8 cellular contexts compared by ENCODE assay signal in the genomic region with DNA sequence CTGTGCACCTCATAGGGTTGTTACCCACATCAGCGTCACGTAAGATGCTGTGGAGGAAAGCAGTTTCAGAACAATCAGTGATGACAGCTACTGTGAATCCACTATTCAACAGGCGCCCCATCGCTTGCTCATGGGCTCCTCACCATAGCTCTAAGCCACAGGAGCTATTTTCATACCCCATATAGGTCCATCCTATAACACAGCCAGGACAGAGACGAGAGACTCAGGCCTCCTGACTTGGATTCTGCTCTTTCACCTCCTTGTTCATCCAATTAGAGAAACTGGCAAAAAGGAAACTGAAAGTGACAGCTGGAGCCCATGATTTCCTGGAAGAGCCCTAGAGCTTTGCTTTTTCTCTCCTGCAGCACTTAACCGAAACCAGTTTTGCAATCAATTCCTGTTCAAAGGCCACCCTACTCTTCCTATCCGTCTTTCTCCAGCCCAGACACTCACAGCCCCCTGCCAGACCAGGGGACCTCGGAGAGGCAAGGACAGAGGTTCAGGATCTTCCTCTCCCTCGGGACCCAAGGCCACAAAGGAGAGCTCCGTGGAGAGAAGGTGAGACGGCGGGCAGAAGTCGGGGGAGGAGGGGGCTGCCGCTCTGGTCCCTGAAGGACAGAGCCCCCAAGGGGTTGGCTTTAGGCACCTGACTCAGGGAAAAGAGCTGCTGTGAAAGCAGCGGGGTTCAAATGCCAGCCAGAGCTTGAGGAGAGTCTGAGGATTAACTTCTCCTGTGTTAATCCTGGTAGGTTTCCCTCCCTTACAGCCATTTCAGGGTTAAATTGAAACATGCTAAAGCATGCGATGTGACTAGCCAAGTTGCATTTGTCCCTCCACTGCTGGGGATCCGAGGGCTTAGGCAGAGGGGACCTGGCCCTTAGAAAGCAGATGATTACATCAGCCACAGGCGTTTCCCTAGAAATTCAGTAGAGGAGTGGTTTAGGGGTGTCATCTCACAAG. TPM values are rescaled to one million over a fixed set of nuclear protein-coding genes. Genes with fewer than 3 reads are reported as not detected.
DNase-seq lines count a peak whose midpoint lies in the region; ATAC-seq and TF ChIP-seq lines count a peak whose summit lies in the region.

A gene with protein sequence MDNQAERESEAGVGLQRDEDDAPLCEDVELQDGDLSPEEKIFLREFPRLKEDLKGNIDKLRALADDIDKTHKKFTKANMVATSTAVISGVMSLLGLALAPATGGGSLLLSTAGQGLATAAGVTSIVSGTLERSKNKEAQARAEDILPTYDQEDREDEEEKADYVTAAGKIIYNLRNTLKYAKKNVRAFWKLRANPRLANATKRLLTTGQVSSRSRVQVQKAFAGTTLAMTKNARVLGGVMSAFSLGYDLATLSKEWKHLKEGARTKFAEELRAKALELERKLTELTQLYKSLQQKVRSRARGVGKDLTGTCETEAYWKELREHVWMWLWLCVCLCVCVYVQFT (plus strand): TSS at position 381 of the 960 bp plus-strand sequence. CDS start 7,980 bp downstream, outside the sequence.

- H3K9ac ChIP-seq in fibroblast of lung (ENCODE audit: insufficient read depth, low read length) (peak within 1 kb of the TSS; percentile 80), neuronal stem cell (ENCODE audit: low read depth, low read length, poor library complexity) (no peak within 1 kb of the TSS)

- ATAC-seq in thoracic aorta (ENCODE audit: insufficient number of reproducible peaks, low FRiP score, low read depth), result no peak
- no peak for ATAC-seq in HG02884 (IDR thresholded peaks at IDR 0.05; ENCODE audit: unreplicated experiment)

- WGBS in neuronal stem cell (ENCODE audit: extremely low coverage in 2 of 2, insufficient read length in 2 of 2, insufficient replicate concordance in 1 of 2), 2 donors, result no CpG with 5 or more reads among the region's 18 CpGs

- H3K27me3 Mint-ChIP-seq in activated T-cell treated with anti-CD3 and anti-CD28 coated beads, Interleukin-2, amount 50 U/mL, for 24 hours, result no peaks in the 10 kb centered on the region

- H3K4me3 Mint-ChIP-seq in activated T-cell treated with anti-CD3 and anti-CD28 coated beads, Interleukin-2, amount 50 U/mL, for 24 hours, result peak within 1 kb of the TSS; percentile 96

- no peak within 1 kb of the TSS for H2BK5ac ChIP-seq in neuronal stem cell (ENCODE audit: low read length)

- DNase-seq in DMS79 treated with DMSO at 0.1 percent for 48 hours (lab: John Stamatoyannopoulos, UW) (peak; percentile 54), HFF-Myc (ENCODE audit: extremely low read depth, low read depth) (no peak), OCI-LY7 (ENCODE audit: low spot score) (peak; percentile 81), fibroblast of lung (ENCODE audit: low read depth in 2 of 2) (peak; percentile 55 to 92), neuronal stem cell (ENCODE audit: low spot score) (no peak), thoracic aorta (ENCODE audit: low spot score) (no peak)
- peak; percentile 76 for DNase-seq in activated T-cell treated with anti-CD3 and anti-CD28 coated beads, Interleukin-2, amount 50 U/mL, for 24 hours

- H3K79me2 ChIP-seq in OCI-LY7 (ENCODE audit: insufficient read depth, low read depth, low read length) (peaks cover 29% of the 10 kb centered on the region), fibroblast of lung (ENCODE audit: control insufficient read depth, insufficient read depth, low read length) (peaks cover 22% of the 10 kb centered on the region)

- H3K9me2 ChIP-seq in OCI-LY7 (ENCODE audit: insufficient read depth, low read length), result no peaks in the 10 kb centered on the region

- H3K27ac ChIP-seq in OCI-LY7 (ENCODE audit: low read depth, low read length, poor library complexity, severe bottlenecking), result peak within 1 kb of the TSS; percentile 90
- H3K27ac ChIP-seq in fibroblast of lung (ENCODE audit: insufficient read depth, low read length), result peak within 1 kb of the TSS; percentile 96
- no peak within 1 kb of the TSS for H3K27ac ChIP-seq in neuronal stem cell (replicated peaks; ENCODE audit: low read length)
- peak within 1 kb of the TSS; percentile 74 to 77 for H3K27ac ChIP-seq in thoracic aorta

- H4K20me1 ChIP-seq in OCI-LY7 (ENCODE audit: insufficient read depth, low read length) (no peaks in the 10 kb centered on the region), fibroblast of lung (ENCODE audit: control insufficient read depth, extremely low read depth, insufficient read depth, low read length) (no peaks in the 10 kb centered on the region)

- H3K9me3 ChIP-seq in OCI-LY7 (ENCODE audit: low read length), result peaks cover 5% of the 10 kb centered on the region; the same call in 1 of the 2 replicates
- H3K9me3 ChIP-seq in fibroblast of lung (ENCODE audit: control insufficient read depth, insufficient read depth, low read depth, low read length), result no peaks in the 10 kb centered on the region
- H3K9me3 ChIP-seq in neuronal stem cell (replicated peaks in 1 of 2; ENCODE audit: control insufficient read depth in 2 of 2, insufficient read depth in 1 of 2, low read depth in 1 of 2, low read length in 2 of 2), result no peaks in the 10 kb centered on the region
- H3K9me3 ChIP-seq in thoracic aorta, result no peaks in the 10 kb centered on the region

- no peak within 1 kb of the TSS for H4K91ac ChIP-seq in neuronal stem cell (ENCODE audit: low read depth, low read length, poor library complexity)

- H3K4me2 ChIP-seq in OCI-LY7 (ENCODE audit: low read length) (peak within 1 kb of the TSS; percentile 83), fibroblast of lung (ENCODE audit: extremely low read depth, insufficient read depth, low read length) (peak within 1 kb of the TSS; percentile 99), neuronal stem cell (ENCODE audit: insufficient read depth, low read length, poor library complexity, severe bottlenecking) (no peak within 1 kb of the TSS)

- H3K36me3 ChIP-seq in OCI-LY7 (ENCODE audit: insufficient read depth, low read length), result peaks cover 7% of the 10 kb centered on the region
- no peaks in the 10 kb centered on the region for H3K36me3 ChIP-seq in fibroblast of lung (ENCODE audit: control insufficient read depth, insufficient read depth, low read length)
- no peaks in the 10 kb centered on the region for H3K36me3 ChIP-seq in neuronal stem cell (replicated peaks in 1 of 2; ENCODE audit: control insufficient read depth in 2 of 2, insufficient read depth in 2 of 2, low read length in 2 of 2)
- H3K36me3 ChIP-seq in thoracic aorta, result no peaks in the 10 kb centered on the region

- H3K4me1 ChIP-seq in OCI-LY7 (ENCODE audit: insufficient read depth, low read length, poor library complexity, severe bottlenecking) (peaks cover 51% of the 10 kb centered on the region), fibroblast of lung (ENCODE audit: control insufficient read depth, extremely low read depth, insufficient read depth, low read length) (peaks cover 14% of the 10 kb centered on the region), neuronal stem cell (ENCODE audit: control insufficient read depth in 2 of 2, insufficient read depth in 1 of 2, low read depth in 1 of 2, low read length in 2 of 2) (peaks cover 0 to 8% of the 10 kb centered on the region in 2 donors), thoracic aorta (ENCODE audit: control insufficient read depth in 1 of 2, low read depth in 2 of 2) (peaks cover 16 to 33% of the 10 kb centered on the region in 2 donors)

- peak within 1 kb of the TSS; percentile 58 for H2AFZ ChIP-seq in OCI-LY7 (ENCODE audit: low read length)
- peak within 1 kb of the TSS; percentile 56 for H2AFZ ChIP-seq in fibroblast of lung (ENCODE audit: low read length)
- peak within 1 kb of the TSS; percentile 87 for H2AFZ ChIP-seq in neuronal stem cell (ENCODE audit: low read length)

- no peaks in the 10 kb centered on the region for H3K79me1 ChIP-seq in neuronal stem cell (ENCODE audit: low read depth, low read length)

- CTCF ChIA-PET in OCI-LY7 (lab: Charles Lee; ENCODE audit: unreplicated experiment), result interaction anchor here (0.6 kb wide), 1 partner anchor 52 kb away, joined by 5 read pairs; no protein-coding TSS in a partner anchor

- no peak within 1 kb of the TSS for H2BK15ac ChIP-seq in neuronal stem cell (ENCODE audit: low read length)

- intact Hi-C loops in OCI-LY7 (cut with micrococcal nuclease; ENCODE audit: unreplicated experiment), result loop anchor here (1.0 to 5.0 kb wide), 3 partner anchors 79 to 273 kb away; no protein-coding TSS in a partner anchor

- H2AK5ac ChIP-seq in neuronal stem cell (ENCODE audit: low read depth, low read length), result no peak within 1 kb of the TSS

- H3K9me3 Mint-ChIP-seq in activated T-cell treated with anti-CD3 and anti-CD28 coated beads, Interleukin-2, amount 50 U/mL, for 24 hours, result peaks cover 4% of the 10 kb centered on the region

- H3K4ac ChIP-seq in neuronal stem cell (ENCODE audit: low read length), result no peak within 1 kb of the TSS

- H3K36me3 Mint-ChIP-seq in activated T-cell treated with anti-CD3 and anti-CD28 coated beads, Interleukin-2, amount 50 U/mL, for 24 hours (ENCODE audit: low read depth), result peaks cover 44% of the 10 kb centered on the region

- peak within 1 kb of the TSS; percentile 58 for H4K8ac ChIP-seq in neuronal stem cell (ENCODE audit: low read depth, low read length)

- peak within 1 kb of the TSS; percentile 43 for H3K4me3 ChIP-seq in HFF-Myc (replicated peaks; ENCODE audit: low read depth, low read length)
- H3K4me3 ChIP-seq in OCI-LY7 (ENCODE audit: low read depth, low read length, poor library complexity, severe bottlenecking), result peak within 1 kb of the TSS; percentile 76
- peak within 1 kb of the TSS; percentile 74 to 96 (median 88) for H3K4me3 ChIP-seq in fibroblast of lung (replicated peaks in 1 of 4; ENCODE audit: control extremely low read depth in 1 of 4, insufficient read depth in 1 of 4, low read depth in 3 of 4, low read length in 4 of 4)
- H3K4me3 ChIP-seq in neuronal stem cell (ENCODE audit: low read length in 2 of 2), result peak within 1 kb of the TSS in 1 of 2 donors; percentile 22
- peak within 1 kb of the TSS; percentile 88 for H3K4me3 ChIP-seq in thoracic aorta

- H3K4me1 Mint-ChIP-seq in activated T-cell treated with anti-CD3 and anti-CD28 coated beads, Interleukin-2, amount 50 U/mL, for 24 hours (ENCODE audit: low read depth), result peaks cover 52% of the 10 kb centered on the region

- no peak within 1 kb of the TSS for H3K23ac ChIP-seq in neuronal stem cell (ENCODE audit: low read depth, low read length, poor library complexity)

- POLR2A ChIA-PET in OCI-LY7 (lab: Charles Lee), result interaction anchor here (0.5 to 1.9 kb wide), 14 partner anchors 14 to 438 kb away, joined by 3 to 8 read pairs (median 3); no protein-coding TSS in a partner anchor

- H3K14ac ChIP-seq in neuronal stem cell (ENCODE audit: low read length), result no peak within 1 kb of the TSS

- peak within 1 kb of the TSS; percentile 100 for H3K27ac Mint-ChIP-seq in activated T-cell treated with anti-CD3 and anti-CD28 coated beads, Interleukin-2, amount 50 U/mL, for 24 hours

- H2BK12ac ChIP-seq in neuronal stem cell (ENCODE audit: low read length), result no peak within 1 kb of the TSS

- TF ChIP-seq CTCF in HFF-Myc (IDR thresholded peaks at IDR 0.05; ENCODE audit: low read depth, low read length, missing control alignments) (no peak), OCI-LY7 (conservative IDR thresholded peaks at IDR 0.05; ENCODE audit: low read length) (no peak), fibroblast of lung (conservative IDR thresholded peaks at IDR 0.05 in 1 of 2, IDR thresholded peaks at IDR 0.05 in 1 of 2; ENCODE audit: low read depth in 1 of 2, low read length in 2 of 2) (no peak), thoracic aorta (IDR thresholded peaks at IDR 0.05) (no peak)

- no peak within 1 kb of the TSS for H2BK120ac ChIP-seq in neuronal stem cell (ENCODE audit: low read depth, low read length)

- TSS peak; percentile 70 for BruUV-seq in OCI-LY7 (replicated peaks; lab: Mats Ljungman, UMichigan)

- peak within 1 kb of the TSS; percentile 84 for H3K18ac ChIP-seq in neuronal stem cell (ENCODE audit: low read length)

- no peaks in the 10 kb centered on the region for H3K27me3 ChIP-seq in fibroblast of lung (ENCODE audit: control insufficient read depth, insufficient read depth, low read length)
- H3K27me3 ChIP-seq in neuronal stem cell (ENCODE audit: control insufficient read depth in 3 of 3, insufficient read depth in 3 of 3, low read depth in 1 of 3, low read length in 3 of 3), result no peaks in the 10 kb centered on the region
- H3K27me3 ChIP-seq in thoracic aorta (replicated peaks; ENCODE audit: insufficient read depth), result no peaks in the 10 kb centered on the region

RNA-seq across cellular contexts. Expression of the gene that starts here (rescaled TPM):
- 27.8 and 28.8 TPM in 2 replicates for total RNA-seq in OCI-LY7 (2014; rRNA removed; shearing (Covaris generic))
- total RNA-seq in OCI-LY7 (2022) (22.0 and 22.1 TPM in 2 replicates), fibroblast of lung (50.3 and 58.3 TPM in 2 replicates), thoracic aorta (10 to 100 TPM; 15.3 to 26.5 TPM)
- 11.8 and 18.7 TPM in 2 replicates for polyA plus RNA-seq in fibroblast of lung
- 10.8 and 20.4 TPM in 2 replicates for polyA plus RNA-seq in fibroblast of lung (2012)
- polyA minus RNA-seq in fibroblast of lung (ENCODE audit: low replicate concordance), result 18.8 and 19.3 TPM in 2 replicates
- polyA plus RNA-seq in neuronal stem cell (2013, experiment 1 of 2), result 0.01 TPM
- 0.01 TPM for polyA plus RNA-seq in neuronal stem cell (2013, experiment 2 of 2)

Comparison
In these comparisons a context has a peak if more than half of its experiments do, and no peak if none do; other contexts are left out.
1. DNase-seq: peak in DMS79 treated with DMSO at 0.1 percent for 48 hours (single experiment), OCI-LY7 (single experiment), activated T-cell treated with anti-CD3 and anti-CD28 coated beads, Interleukin-2, amount 50 U/mL, for 24 hours (single experiment) and fibroblast of lung (2 of 2); none in HFF-Myc (single experiment), neuronal stem cell (single experiment) and thoracic aorta (single experiment).
2. Peak in every context shown above with its lines, with median percentiles within 50 percentile points of each other: H2AFZ ChIP-seq.